ENCODE assay signal across 13 cellular contexts in genomic region chr14:76922599-76922998, GRCh38.
DNase-seq lines count a peak whose midpoint lies in the region; ATAC-seq, FAIRE-seq and TF ChIP-seq lines count a peak whose summit lies in the region.
"Had no signal": no experiment of that assay in that cellular context is flagged by ENCODE, and none has a peak within 500 bp of the region (broad histone marks: within the 10 kb centered on the region; RNA-seq: fewer than 3 reads in every experiment).

No MANE protein-coding gene starts in this region.

- H3K9ac ChIP-seq in BLaER1: peak overlapping the region; percentile 49; the same call in 1 of the 2 replicates

- no peaks in the 10 kb centered on the region for H3K27me3 Mint-ChIP-seq in naive thymus-derived CD4-positive, alpha-beta T cell
- H3K27me3 Mint-ChIP-seq: naive thymus-derived CD8-positive, alpha-beta T cell had no signal

- H3K4me1 Mint-ChIP-seq in naive thymus-derived CD4-positive, alpha-beta T cell: peaks cover 26 to 88% (median 82%) of the 10 kb centered on the region in 7 donors

- H3K4me3 ChIP-seq in BLaER1: peak overlapping the region; percentile 18; the same call in 1 of the 2 replicates
- H3K4me3 ChIP-seq in Jurkat, Clone E6-1 (ENCODE audit: low read length): peak overlapping the region; percentile 7
- H3K4me3 ChIP-seq in bronchial epithelial cell (ENCODE audit: low read depth, low read length): no peak overlapping the region
- H3K4me3 ChIP-seq in naive thymus-derived CD4-positive, alpha-beta T cell (ENCODE audit: low read length): no peak overlapping the region

- intact Hi-C loops in naive thymus-derived CD4-positive, alpha-beta T cell (cut with micrococcal nuclease): no loop called here

- no peaks in the 10 kb centered on the region for H3K27me3 ChIP-seq in BLaER1
- no peaks in the 10 kb centered on the region for H3K27me3 ChIP-seq in bronchial epithelial cell (ENCODE audit: control insufficient read depth, insufficient read depth, low read length)
- no peaks in the 10 kb centered on the region for H3K27me3 ChIP-seq in naive thymus-derived CD4-positive, alpha-beta T cell (ENCODE audit: control insufficient read depth in 2 of 2, insufficient read depth in 2 of 2, low read length in 2 of 2)

- peak; percentile 68 for DNase-seq in Jurkat, Clone E6-1 (ENCODE audit: low read depth, low spot score)
- DNase-seq in bronchial epithelial cell (ENCODE audit: low read depth) (no peak), NOMO-1 (lab: John Stamatoyannopoulos, UW; ENCODE audit: unreplicated experiment in 2 of 2) (no peak)
- no peak for DNase-seq in naive thymus-derived CD4-positive, alpha-beta T cell
- DNase-seq in stimulated activated CD4-positive, alpha-beta T cell treated with anti-CD3 and anti-CD28 coated beads, Interleukin-2, amount 100 ng/mL, for 24 hours: no peak
- DNase-seq: naive thymus-derived CD8-positive, alpha-beta T cell; NCI-H2081 had no signal

- H4K20me1 ChIP-seq in BLaER1: peaks cover 12% of the 10 kb centered on the region; the same call in 1 of the 2 replicates

- H3K4me1 ChIP-seq in BLaER1: peaks cover 99% of the 10 kb centered on the region
- peaks cover 16 to 48% of the 10 kb centered on the region in 2 donors for H3K4me1 ChIP-seq in naive thymus-derived CD4-positive, alpha-beta T cell (ENCODE audit: control insufficient read depth in 2 of 2, insufficient read depth in 2 of 2, low read length in 2 of 2)

- no peak for TF ChIP-seq CTCF in bronchial epithelial cell (IDR thresholded peaks at IDR 0.05; ENCODE audit: insufficient read depth, low read length, severe bottlenecking)

- peak; percentile 13 for FAIRE-seq in bronchial epithelial cell (lab: Jason Lieb, UNC)
- FAIRE-seq: TTC549 had no signal

- H3K36me3 ChIP-seq in BLaER1: no peaks in the 10 kb centered on the region
- no peaks in the 10 kb centered on the region for H3K36me3 ChIP-seq in bronchial epithelial cell (ENCODE audit: control insufficient read depth, insufficient read depth, low read length)
- no peaks in the 10 kb centered on the region for H3K36me3 ChIP-seq in naive thymus-derived CD4-positive, alpha-beta T cell (ENCODE audit: control insufficient read depth in 2 of 3, insufficient read depth in 3 of 3, low read length in 3 of 3)

- H3K9me3 ChIP-seq in BLaER1: no peaks in the 10 kb centered on the region
- H3K9me3 ChIP-seq in naive thymus-derived CD4-positive, alpha-beta T cell (ENCODE audit: control insufficient read depth in 2 of 3, low read length in 3 of 3): no peaks in the 10 kb centered on the region

- CTCF ChIA-PET in naive thymus-derived CD4-positive, alpha-beta T cell (lab: Charles Lee): interaction anchor here (0.7 to 2.1 kb wide), 6 partner anchors 20 to 148 kb away, joined by 3 to 9 read pairs (median 4); no protein-coding TSS in a partner anchor

- H3K36me3 Mint-ChIP-seq in naive thymus-derived CD4-positive, alpha-beta T cell: no peaks in the 10 kb centered on the region
- H3K36me3 Mint-ChIP-seq: naive thymus-derived CD8-positive, alpha-beta T cell had no signal

- POLR2A ChIA-PET in naive thymus-derived CD4-positive, alpha-beta T cell (lab: Charles Lee): interaction anchor here (0.6 to 1.2 kb wide), 5 partner anchors 20 to 178 kb away, joined by 3 to 5 read pairs (median 3); no protein-coding TSS in a partner anchor

- no peak for ATAC-seq in naive thymus-derived CD4-positive, alpha-beta T cell
- ATAC-seq in GM19455 (IDR thresholded peaks at IDR 0.05; ENCODE audit: unreplicated experiment) (no peak), HG03175 (IDR thresholded peaks at IDR 0.05; ENCODE audit: unreplicated experiment) (no peak)
- ATAC-seq: esophagus mucosa; naive thymus-derived CD8-positive, alpha-beta T cell had no signal

- H3K9me3 Mint-ChIP-seq in naive thymus-derived CD4-positive, alpha-beta T cell: peaks cover 0 to 3% (median 0%) of the 10 kb centered on the region in 11 donors
- H3K9me3 Mint-ChIP-seq: IgD-negative memory B cell; naive thymus-derived CD8-positive, alpha-beta T cell had no signal

- H3K27ac Mint-ChIP-seq in naive thymus-derived CD4-positive, alpha-beta T cell: peak overlapping the region in 6 of 9 donors; percentile 34 to 62 (median 48)

- peak overlapping the region; percentile 98 for H3K4me2 ChIP-seq in BLaER1

- H3K27ac ChIP-seq in BLaER1: peak overlapping the region; percentile 72
- no peak overlapping the region for H3K27ac ChIP-seq in naive thymus-derived CD4-positive, alpha-beta T cell (ENCODE audit: low read depth, low read length)

- H3K4me3 Mint-ChIP-seq in naive thymus-derived CD4-positive, alpha-beta T cell: peak overlapping the region in 3 of 10 donors; percentile 12 to 64 (median 16)
- H3K4me3 Mint-ChIP-seq: IgD-negative memory B cell had no signal

Comparison
In these comparisons a context has a peak if more than half of its experiments do, and no peak if none do; other contexts are left out.
1. H3K4me3 ChIP-seq: peak in BLaER1 (single experiment) and Jurkat, Clone E6-1 (single experiment); none in bronchial epithelial cell (single experiment) and naive thymus-derived CD4-positive, alpha-beta T cell (single experiment).